ENCODE assay signal across 27 cellular contexts in genomic region chr4:176303938-176304337, GRCh38. TPM values are rescaled to one million over a fixed set of nuclear protein-coding genes. Genes with fewer than 3 reads are reported as not detected.
"Had no signal": no experiment of that assay in that cellular context is flagged by ENCODE, and none has a peak within 500 bp of the region (broad histone marks: within the 10 kb centered on the region; RNA-seq: fewer than 3 reads in every experiment).

No MANE protein-coding gene starts in this region.

- H3K4me1 Mint-ChIP-seq: naive thymus-derived CD8-positive, alpha-beta T cell; stimulated activated naive CD8-positive, alpha-beta T cell treated with anti-CD3 and anti-CD28 coated beads, Interleukin-15, amount 100 ng/mL, for 72 hours had no signal

- H3K4me1 ChIP-seq: gastrocnemius medialis, left lung, prostate gland, right atrium auricular region, suprapubic skin, transverse colon, vagina had no signal

- H3K9me3 ChIP-seq: gastrocnemius medialis, left lung, prostate gland, right atrium auricular region, suprapubic skin, transverse colon, vagina had no signal

- H3K9me3 Mint-ChIP-seq: effector memory CD8-positive, alpha-beta T cell; nephron progenitor cell; stimulated activated naive CD8-positive, alpha-beta T cell treated with anti-CD3 and anti-CD28 coated beads, Interleukin-15, amount 100 ng/mL, for 72 hours had no signal

- H3K36me3 ChIP-seq: gastrocnemius medialis, left lung, prostate gland, right atrium auricular region, suprapubic skin, transverse colon, vagina had no signal

- H3K27ac ChIP-seq: coronary artery, gastrocnemius medialis, left lung, prostate gland, right atrium auricular region, suprapubic skin, transverse colon, vagina had no signal

- FAIRE-seq: islet of Langerhans had no signal

- H3K27ac Mint-ChIP-seq: effector memory CD8-positive, alpha-beta T cell; naive thymus-derived CD8-positive, alpha-beta T cell; nephron progenitor cell; stimulated activated naive CD8-positive, alpha-beta T cell treated with anti-CD3 and anti-CD28 coated beads, Interleukin-15, amount 100 ng/mL, for 72 hours had no signal

- DNase-seq: effector memory CD8-positive, alpha-beta T cell; gastrocnemius medialis; head of caudate nucleus; left cardiac atrium; left lung; mesenchymal stem cell; naive thymus-derived CD8-positive, alpha-beta T cell; nephron progenitor cell; nucleus accumbens; stimulated activated CD4-positive, alpha-beta T cell treated with anti-CD3 and anti-CD28 coated beads, Interleukin-12 subunit alpha, Interleukin-12 subunit beta, amount 100 ng/mL, for 4 hours; stimulated activated CD4-positive, alpha-beta T cell treated with anti-CD3 and anti-CD28 coated beads, Interleukin-1b, Interleukin-23, amount 100 ng/mL, for 48 hours; stimulated activated CD4-positive, alpha-beta T cell treated with anti-CD3 and anti-CD28 coated beads, Interleukin-4, amount 100 ng/mL, for 1 hour; stimulated activated CD8-positive, alpha-beta memory T cell treated with anti-CD3 and anti-CD28 coated beads, Interleukin-4, amount 100 ng/mL, for 48 hours; stimulated activated naive CD4-positive, alpha-beta T cell; stimulated activated naive CD8-positive, alpha-beta T cell treated with anti-CD3 and anti-CD28 coated beads, Interleukin-15, amount 100 ng/mL, for 72 hours; transverse colon had no signal

- H3K4me3 Mint-ChIP-seq: effector memory CD8-positive, alpha-beta T cell; naive thymus-derived CD8-positive, alpha-beta T cell; nephron progenitor cell; stimulated activated naive CD8-positive, alpha-beta T cell treated with anti-CD3 and anti-CD28 coated beads, Interleukin-15, amount 100 ng/mL, for 72 hours had no signal

- H3K4me3 ChIP-seq: coronary artery, gastrocnemius medialis, left lung, prostate gland, right atrium auricular region, smooth muscle cell, suprapubic skin, transverse colon, vagina had no signal

- H3K27me3 ChIP-seq: gastrocnemius medialis, right atrium auricular region, transverse colon, vagina had no signal

- H3K4me2 ChIP-seq: smooth muscle cell had no signal

RNA-seq across cellular contexts. Expression of gene ASB5, which starts 34.9 kb away (rescaled TPM):
- total RNA-seq: dermis microvascular lymphatic vessel endothelial cell; glomerular endothelial cell; kidney epithelial cell; left lung; lung microvascular endothelial cell; naive thymus-derived CD8-positive, alpha-beta T cell; suprapubic skin had no signal
- polyA plus RNA-seq: naive thymus-derived CD8-positive, alpha-beta T cell; smooth muscle cell had no signal
